Comparison of ENCODE assay signal across 8 cellular contexts in genomic region chr11:95922536-95923440, GRCh38. TPM values are rescaled to one million over a fixed set of nuclear protein-coding genes. Genes with fewer than 3 reads are reported as not detected.
DNase-seq lines count a peak whose midpoint lies in the region; ATAC-seq and TF ChIP-seq lines count a peak whose summit lies in the region.

No MANE protein-coding gene starts in this region.

- H3K4me3 ChIP-seq in SJCRH30 = peak overlapping the region; percentile 83
- H3K4me3 ChIP-seq in fibroblast of lung (replicated peaks in 1 of 4; ENCODE audit: control extremely low read depth in 1 of 4, insufficient read depth in 1 of 4, low read depth in 3 of 4, low read length in 4 of 4) = peak overlapping the region; percentile 85 to 98 (median 91)
- H3K4me3 ChIP-seq in rectal smooth muscle tissue (ENCODE audit: low read length) = peak overlapping the region; percentile 95

- no peaks in the 10 kb centered on the region for H4K20me1 ChIP-seq in fibroblast of lung (ENCODE audit: control insufficient read depth, extremely low read depth, insufficient read depth, low read length)

- ATAC-seq in HG03135 (IDR thresholded peaks at IDR 0.05; ENCODE audit: unreplicated experiment) = no peak

- H3K27me3 ChIP-seq in SJCRH30 = no peaks in the 10 kb centered on the region
- no peaks in the 10 kb centered on the region for H3K27me3 ChIP-seq in fibroblast of lung (ENCODE audit: control insufficient read depth, insufficient read depth, low read length)
- no peaks in the 10 kb centered on the region for H3K27me3 ChIP-seq in rectal smooth muscle tissue (ENCODE audit: control insufficient read depth, insufficient read depth, low read length)

- peaks cover 53% of the 10 kb centered on the region for H3K79me2 ChIP-seq in fibroblast of lung (ENCODE audit: control insufficient read depth, insufficient read depth, low read length)

- H3K4me1 ChIP-seq in SJCRH30 (peaks cover 4% of the 10 kb centered on the region; the same call in 1 of the 2 replicates), fibroblast of lung (ENCODE audit: control insufficient read depth, extremely low read depth, insufficient read depth, low read length) (peaks cover 4% of the 10 kb centered on the region), rectal smooth muscle tissue (ENCODE audit: control insufficient read depth, insufficient read depth, low read length) (peaks cover 3% of the 10 kb centered on the region)

- DNase-seq in NCI-H2227 treated with DMSO at 0.1 percent for 48 hours (lab: John Stamatoyannopoulos, UW) (peak; percentile 14), NCI-H2227 (lab: John Stamatoyannopoulos, UW; ENCODE audit: unreplicated experiment) (no peak), SJCRH30 (no peak), fibroblast of lung (ENCODE audit: low read depth in 2 of 2) (peak in 1 of 2 donors; percentile 37), retina (no peak), NCI-H1694 (lab: John Stamatoyannopoulos, UW) (no peak)

- H3K9me3 ChIP-seq in SJCRH30 (replicated peaks) (no peaks in the 10 kb centered on the region), fibroblast of lung (ENCODE audit: control insufficient read depth, insufficient read depth, low read depth, low read length) (no peaks in the 10 kb centered on the region)

- H3K9ac ChIP-seq in fibroblast of lung (ENCODE audit: insufficient read depth, low read length) = peak overlapping the region; percentile 94
- H3K9ac ChIP-seq in rectal smooth muscle tissue (ENCODE audit: low read length) = no peak overlapping the region

- no peak for TF ChIP-seq CTCF in fibroblast of lung (conservative IDR thresholded peaks at IDR 0.05 in 1 of 2, IDR thresholded peaks at IDR 0.05 in 1 of 2; ENCODE audit: low read depth in 1 of 2, low read length in 2 of 2)

- H3K27ac ChIP-seq in SJCRH30 (peak overlapping the region; percentile 79), fibroblast of lung (ENCODE audit: insufficient read depth, low read length) (peak overlapping the region; percentile 91), rectal smooth muscle tissue (ENCODE audit: low read depth, low read length) (peak overlapping the region; percentile 95)

- H2AFZ ChIP-seq in fibroblast of lung (ENCODE audit: low read length) = no peak overlapping the region

- H3K36me3 ChIP-seq in SJCRH30 (no peaks in the 10 kb centered on the region), fibroblast of lung (ENCODE audit: control insufficient read depth, insufficient read depth, low read length) (no peaks in the 10 kb centered on the region), rectal smooth muscle tissue (ENCODE audit: control insufficient read depth, insufficient read depth, low read length) (no peaks in the 10 kb centered on the region)

- peak overlapping the region; percentile 95 for H3K4me2 ChIP-seq in fibroblast of lung (ENCODE audit: extremely low read depth, insufficient read depth, low read length)

RNA-seq across cellular contexts. Expression of gene MTMR2, which starts 1.1 kb away (rescaled TPM):
- total RNA-seq in SJCRH30 (2014; rRNA removed; shearing (Covaris generic)) = 22.3 and 26.4 TPM in 2 replicates
- 25.4 and 29.2 TPM in 2 replicates for total RNA-seq in fibroblast of lung
- 39.0 and 48.2 TPM in 2 replicates for polyA plus RNA-seq in fibroblast of lung
- polyA plus RNA-seq in fibroblast of lung (2012) = 33.9 and 36.6 TPM in 2 replicates
- polyA minus RNA-seq in fibroblast of lung (ENCODE audit: low replicate concordance) = 10.4 and 11.9 TPM in 2 replicates
